In the genomic region with DNA sequence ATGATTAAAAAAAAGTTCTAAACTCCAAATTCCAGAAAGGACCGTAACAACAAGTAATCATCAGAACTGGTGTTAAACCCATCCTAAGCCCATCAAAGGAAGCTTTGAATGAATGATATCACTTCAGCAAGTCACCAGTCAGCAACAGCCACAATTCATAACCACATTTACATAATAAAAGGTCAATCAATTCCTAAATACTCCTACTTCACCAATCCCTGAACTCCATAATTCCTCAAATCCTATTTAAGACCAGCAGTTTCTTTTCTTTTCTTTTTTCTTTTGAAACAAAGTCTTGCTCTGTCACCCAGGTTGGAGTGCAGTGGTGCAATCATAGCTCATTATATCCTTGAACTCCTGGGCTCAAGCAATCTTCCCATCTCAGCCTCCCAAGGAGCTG, we compare ENCODE assay signal across 22 cellular contexts. TPM values are rescaled to one million over a fixed set of nuclear protein-coding genes. Genes with fewer than 3 reads are reported as not detected.
DNase-seq lines count a peak whose midpoint lies in the region; ATAC-seq, FAIRE-seq and TF ChIP-seq lines count a peak whose summit lies in the region.
"Had no signal": no experiment of that assay in that cellular context is flagged by ENCODE, and none has a peak within 500 bp of the region (broad histone marks: within the 10 kb centered on the region; RNA-seq: fewer than 3 reads in every experiment).

No MANE protein-coding gene starts in this region.

- H3K27me3 ChIP-seq in HAP-1 (ENCODE audit: low read depth) = no peaks in the 10 kb centered on the region
- no peaks in the 10 kb centered on the region for H3K27me3 ChIP-seq in H1 (replicated peaks in 1 of 4; ENCODE audit: control insufficient read depth in 3 of 4, extremely low read depth in 1 of 4, insufficient read depth in 3 of 4, low read length in 3 of 4)
- no peaks in the 10 kb centered on the region for H3K27me3 ChIP-seq in CD8-positive, alpha-beta T cell (ENCODE audit: insufficient read depth, low read length)
- H3K27me3 ChIP-seq: BLaER1 treated with 17β-estradiol and CSF1 and Interleukin-3, amounts not matched to agents 10 nM and 100 nM had no signal

- H2BK20ac ChIP-seq in H1 (ENCODE audit: low read length) = no peak overlapping the region

- H3K4me1 ChIP-seq in HAP-1 = peaks cover 34% of the 10 kb centered on the region
- 0 out of 7 replicates have a peak, but pooled peaks cover 0 to 5% (median 0%) of the 10 kb centered on the region in 4 experiments for H3K4me1 ChIP-seq in H1 (replicated peaks in 1 of 4; ENCODE audit: control insufficient read depth in 3 of 4, insufficient read depth in 4 of 4, low read length in 3 of 4)
- H3K4me1 ChIP-seq in CD8-positive, alpha-beta T cell (ENCODE audit: insufficient read depth, low read length) = no peaks in the 10 kb centered on the region
- H3K4me1 ChIP-seq: A549; BLaER1 treated with 17β-estradiol and CSF1 and Interleukin-3, amounts not matched to agents 10 nM and 100 nM had no signal

- POLR2A ChIA-PET in WTC11 (lab: Charles Lee) (no interaction called here), H1 (lab: Charles Lee; ENCODE audit: partially characterized antibody) (interaction anchor here (0.6 kb wide), 1 partner anchor 23 kb away, joined by 4 read pairs; no protein-coding TSS in a partner anchor)
- POLR2A ChIA-PET in CD8-positive, alpha-beta T cell (lab: Charles Lee) = interaction anchor here (0.6 kb wide), 1 partner anchor 64 kb away, joined by 5 read pairs; no protein-coding TSS in a partner anchor

- 93% methylated on average over 1 of the region's 1 CpG; no CpG with 5 or more reads in 1 of the 2 experiments for WGBS in H1 (ENCODE audit: extremely low coverage in 1 of 2, insufficient coverage in 1 of 2, insufficient read length in 1 of 2, insufficient replicate concordance in 2 of 2, low coverage in 1 of 2, low lambda C conversion rate in 2 of 2, missing lambda C conversion rate in 1 of 2), 2 experiments

- FAIRE-seq in GM18507 (lab: Jason Lieb, UNC) = peak; percentile 38
- FAIRE-seq in H1 (lab: Jason Lieb, UNC) = peak; percentile 13
- FAIRE-seq: A549, GM12891 had no signal

- no peaks in the 10 kb centered on the region for H3K36me3 ChIP-seq in HAP-1 (replicated peaks)
- no peaks in the 10 kb centered on the region for H3K36me3 ChIP-seq in H1 (ENCODE audit: control insufficient read depth in 2 of 4, insufficient read depth in 4 of 4, low read length in 3 of 4)
- H3K36me3 ChIP-seq in CD8-positive, alpha-beta T cell (ENCODE audit: insufficient read depth, low read length) = no peaks in the 10 kb centered on the region

- H3K27ac Mint-ChIP-seq in WTC11 = peak overlapping the region; percentile 0; the same call in 1 of the 2 replicates
- no peak overlapping the region for H3K27ac Mint-ChIP-seq in CD8-positive, alpha-beta T cell
- H3K27ac Mint-ChIP-seq: B cell; CD4-positive, alpha-beta T cell; CD8-positive, alpha-beta memory T cell had no signal

- H4K91ac ChIP-seq in H1 (replicated peaks; ENCODE audit: insufficient read length, low read length) = no peak overlapping the region

- no peak overlapping the region for H3K4me3 Mint-ChIP-seq in WTC11
- H3K4me3 Mint-ChIP-seq in CD8-positive, alpha-beta T cell = no peak overlapping the region
- H3K4me3 Mint-ChIP-seq: B cell; CD4-positive, alpha-beta T cell; CD8-positive, alpha-beta memory T cell had no signal

- H3K23ac ChIP-seq in H1 (ENCODE audit: insufficient read length) = no peak overlapping the region

- H3K4me3 ChIP-seq in HAP-1 (no peak overlapping the region), H1 (ENCODE audit: extremely low read depth in 1 of 4, insufficient read depth in 2 of 4, low read depth in 3 of 4, low read length in 4 of 4) (no peak overlapping the region)
- no peak overlapping the region for H3K4me3 ChIP-seq in CD8-positive, alpha-beta T cell (ENCODE audit: low read depth, low read length)
- H3K4me3 ChIP-seq: A549; BLaER1 treated with 17β-estradiol and CSF1 and Interleukin-3, amounts not matched to agents 10 nM and 100 nM had no signal

- H3K9ac ChIP-seq in H1 (replicated peaks in 1 of 4; ENCODE audit: extremely low read depth in 1 of 4, low read depth in 3 of 4, low read length in 3 of 4) = no peak overlapping the region
- H3K9ac ChIP-seq: BLaER1 treated with 17β-estradiol and CSF1 and Interleukin-3, amounts not matched to agents 10 nM and 100 nM had no signal

- no peak overlapping the region for H2BK12ac ChIP-seq in H1 (ENCODE audit: low read depth, low read length)

- no peak overlapping the region for H4K8ac ChIP-seq in H1 (ENCODE audit: extremely low read depth, insufficient read depth, low read length)

- no peak overlapping the region for H4K5ac ChIP-seq in H1 (ENCODE audit: insufficient read length, low read depth, low read length)

- no peaks in the 10 kb centered on the region for H4K20me1 ChIP-seq in H1 (replicated peaks in 1 of 2; ENCODE audit: control insufficient read depth in 1 of 2, insufficient read depth in 2 of 2, low read length in 2 of 2)

- peaks cover 11% of the 10 kb centered on the region for H3K9me3 Mint-ChIP-seq in WTC11
- peaks cover 6% of the 10 kb centered on the region for H3K9me3 Mint-ChIP-seq in CD8-positive, alpha-beta T cell

- H3K27ac ChIP-seq in H1 (ENCODE audit: low read depth, low read length) = no peak overlapping the region
- H3K27ac ChIP-seq in CD8-positive, alpha-beta T cell (ENCODE audit: low read depth, low read length) = no peak overlapping the region
- H3K27ac ChIP-seq: 22Rv1; A549; BLaER1 treated with 17β-estradiol and CSF1 and Interleukin-3, amounts not matched to agents 10 nM and 100 nM; C4-2B had no signal

- no peak for TF ChIP-seq RAD21 in H1 (IDR thresholded peaks at IDR 0.05 in 1 of 2, conservative IDR thresholded peaks at IDR 0.05 in 1 of 2; ENCODE audit: low read depth in 2 of 2, low read length in 2 of 2)

- no peak overlapping the region for H3K56ac ChIP-seq in H1 (replicated peaks; ENCODE audit: insufficient read length, low read depth, low read length)

- H3K4me1 Mint-ChIP-seq in WTC11 = peaks cover 8% of the 10 kb centered on the region; the same call in 1 of the 2 replicates
- peaks cover 8% of the 10 kb centered on the region for H3K4me1 Mint-ChIP-seq in CD8-positive, alpha-beta T cell (ENCODE audit: low read depth)
- H3K4me1 Mint-ChIP-seq: B cell had no signal

- H3K9me3 ChIP-seq in HAP-1 = no peaks in the 10 kb centered on the region
- peaks cover 3 to 4% of the 10 kb centered on the region in 2 experiments; a peak in 1 of 4 replicates for H3K9me3 ChIP-seq in H1 (ENCODE audit: insufficient read depth in 2 of 2, low read depth in 1 of 2, low read length in 1 of 2)
- no peaks in the 10 kb centered on the region for H3K9me3 ChIP-seq in CD8-positive, alpha-beta T cell (ENCODE audit: low read length)
- H3K9me3 ChIP-seq: A549 had no signal

- no peak overlapping the region for H3K4ac ChIP-seq in H1 (replicated peaks; ENCODE audit: insufficient read length, low read depth, low read length)

- no peaks in the 10 kb centered on the region for H3K79me1 ChIP-seq in H1 (ENCODE audit: low read depth, low read length)

- intact Hi-C loops in CD8-positive, alpha-beta T cell (cut with DNase I, micrococcal nuclease) = no loop called here

- no peak overlapping the region for H3K18ac ChIP-seq in H1 (ENCODE audit: extremely low read depth, low read length)

- H3K27me3 Mint-ChIP-seq in WTC11 (ENCODE audit: low read depth) = peaks cover 4% of the 10 kb centered on the region; the same call in 1 of the 2 replicates
- H3K27me3 Mint-ChIP-seq in CD8-positive, alpha-beta T cell (ENCODE audit: low read depth) = no peaks in the 10 kb centered on the region
- H3K27me3 Mint-ChIP-seq: B cell; CD4-positive, alpha-beta T cell; CD8-positive, alpha-beta memory T cell had no signal

- no peak overlapping the region for H3K4me2 ChIP-seq in H1 (ENCODE audit: insufficient read depth in 1 of 2, low read depth in 2 of 2, low read length in 2 of 2)
- H3K4me2 ChIP-seq: A549; BLaER1 treated with 17β-estradiol and CSF1 and Interleukin-3, amounts not matched to agents 10 nM and 100 nM had no signal

- no peaks in the 10 kb centered on the region; a peak in 1 of 4 replicates for H3K79me2 ChIP-seq in H1 (ENCODE audit: control insufficient read depth in 1 of 2, insufficient read depth in 2 of 2, low read length in 2 of 2)

- CTCF ChIA-PET in WTC11 (lab: Charles Lee) (interaction anchor here (1.0 to 1.2 kb wide), 2 partner anchors 29 to 79 kb away, joined by 3 to 4 read pairs; no protein-coding TSS in a partner anchor), H1 (lab: Charles Lee; ENCODE audit: partially characterized antibody) (interaction anchor here (1.2 to 1.3 kb wide), 2 partner anchors 11 to 79 kb away, joined by 3 to 4 read pairs; no protein-coding TSS in a partner anchor)
- CTCF ChIA-PET in CD8-positive, alpha-beta T cell (lab: Charles Lee) = no interaction called here

- TF ChIP-seq POLR2A in H1 (IDR thresholded peaks at IDR 0.05; ENCODE audit: control extremely low read depth in 1 of 2, low read depth in 2 of 2, low read length in 2 of 2) = no peak

- no peak overlapping the region for H2BK5ac ChIP-seq in H1 (ENCODE audit: low read depth, low read length)

- H3K14ac ChIP-seq in H1 (ENCODE audit: insufficient read length) = no peak overlapping the region

- in situ Hi-C loops in HAP-1 (cut with MboI; ENCODE audit: low sequenced_read_pairs) = no loop called here

- H2AK5ac ChIP-seq in H1 (ENCODE audit: low read depth, low read length) = no peak overlapping the region

- TF ChIP-seq CTCF in WTC11 (IDR thresholded peaks at IDR 0.05) (no peak), H1 (IDR thresholded peaks at IDR 0.05; ENCODE audit: control extremely low read depth in 1 of 3, insufficient read depth in 1 of 3, low read depth in 1 of 3, low read length in 3 of 3) (no peak)
- no peak for TF ChIP-seq CTCF in CD8-positive, alpha-beta T cell (IDR thresholded peaks at IDR 0.05)

- no peak for TF ChIP-seq EP300 in H1 (IDR thresholded peaks at IDR 0.05; ENCODE audit: borderline replicate concordance in 1 of 2, low read depth in 2 of 2, low read length in 2 of 2)

- no peak for ATAC-seq in WTC11
- ATAC-seq in CD8-positive, alpha-beta T cell = no peak
- ATAC-seq: A549 had no signal

- H2BK120ac ChIP-seq in H1 (replicated peaks; ENCODE audit: low read depth, low read length) = no peak overlapping the region

- no peak overlapping the region for H2AFZ ChIP-seq in H1 (ENCODE audit: low read length)

- no peak overlapping the region for H2BK15ac ChIP-seq in H1 (ENCODE audit: low read length)

- DNase-seq in GM18507 (ENCODE audit: extremely low spot score, insufficient read length, low read depth) (no peak), HAP-1 (ENCODE audit: low spot score in 2 of 2) (peak; percentile 45 to 94), WTC11 (ENCODE audit: low spot score) (no peak), H1 (ENCODE audit: low read depth in 1 of 2, low spot score in 2 of 2) (no peak), GM19240 (ENCODE audit: insufficient read length, low spot score) (no peak), RPMI8226 (no peak)
- no peak for DNase-seq in CD8-positive, alpha-beta T cell
- DNase-seq: AML-193; CD4-positive, alpha-beta T cell; CD8-positive, alpha-beta memory T cell; DMS 273 treated with DMSO at 0.1 percent for 48 hours; DMS153; DMS79; DND-41; EL; GDM1 had no signal

- peaks cover 9% of the 10 kb centered on the region for H3K36me3 Mint-ChIP-seq in WTC11
- H3K36me3 Mint-ChIP-seq in CD8-positive, alpha-beta T cell = peaks cover 16% of the 10 kb centered on the region

- no peaks in the 10 kb centered on the region for H3K23me2 ChIP-seq in H1 (ENCODE audit: low read depth, low read length)

RNA-seq across cellular contexts. Expression of a gene that starts 40.5 kb away (rescaled TPM):
- total RNA-seq in WTC11 (2021) = 18.6 to 21.9 TPM (median 21.5 TPM) in 3 replicates
- total RNA-seq in H1 (2021; fragmentation: NEBNext Ultra II Directional; extraction: Animal tissue kit (Norgen Biotek cat#: 25700)) = 13.1 and 18.2 TPM in 2 replicates
- 2.7 and 2.9 TPM in 2 replicates for polyA plus RNA-seq in H1 (2011; rRNA removed)
- polyA plus RNA-seq in H1 (2011; cell fraction: cytosol; rRNA removed) = 4.1 TPM
- 3.7 TPM for polyA plus RNA-seq in H1 (2011; cell fraction: nucleus; rRNA removed)
- polyA plus RNA-seq in H1 (2012, experiment 1 of 2) = 3.2 to 5.0 TPM (median 3.9 TPM) in 4 replicates
- 0.22 TPM for polyA plus RNA-seq in H1 (2012, experiment 2 of 2)
- 4.3 TPM for polyA plus RNA-seq in H1 (2013, experiment 1 of 2)
- 3.7 TPM for polyA plus RNA-seq in H1 (2013, experiment 2 of 2)
- 19.3 and 21.2 TPM in 2 replicates for polyA minus RNA-seq in H1 (2011; rRNA and poly(A)+ RNA removed)
- polyA minus RNA-seq in H1 (2011; cell fraction: cytosol; rRNA and poly(A)+ RNA removed) = 8.4 TPM
- 13.5 TPM for polyA minus RNA-seq in H1 (2011; cell fraction: nucleus; rRNA and poly(A)+ RNA removed)
- 10 to 100 TPM; 17.7 to 19.3 TPM for total RNA-seq in CD8-positive, alpha-beta T cell

Comparison
In these comparisons a context has a peak if more than half of its experiments do, and no peak if none do; other contexts are left out.
1. DNase-seq: peak in HAP-1 (2 of 2); none in GM18507 (single experiment), WTC11 (single experiment), H1 (0 of 2), GM19240 (single experiment), RPMI8226 (single experiment) and CD8-positive, alpha-beta T cell (0 of 7).